In genomic region chrX:16712825-16713155, GRCh38 we compare ENCODE assay signal across 8 cellular contexts. TPM values are rescaled to one million over a fixed set of nuclear protein-coding genes. Genes with fewer than 3 reads are reported as not detected.
DNase-seq lines count a peak whose midpoint lies in the region; ATAC-seq, FAIRE-seq and TF ChIP-seq lines count a peak whose summit lies in the region.

No MANE protein-coding gene starts in this region.

- DNase-seq in colonic mucosa (no peak), mucosa of descending colon (no peak), HTR-8/SVneo (ENCODE audit: insufficient read length, low spot score) (no peak), NCI-H187 treated with DMSO at 0.1 percent for 48 hours (lab: John Stamatoyannopoulos, UW) (no peak), HT-29 (ENCODE audit: low spot score) (no peak)

- peaks cover 51 to 93% (median 73%) of the 10 kb centered on the region in 11 experiments for H3K27me3 ChIP-seq in BLaER1 treated with 17β-estradiol and CSF1 and Interleukin-3, amounts not matched to agents 10 nM and 100 nM
- no peaks in the 10 kb centered on the region for H3K27me3 ChIP-seq in HUES48 (ENCODE audit: control insufficient read depth, insufficient read depth, low read length)
- peaks cover 10% of the 10 kb centered on the region for H3K27me3 ChIP-seq in colonic mucosa

- 0 out of 22 replicates have a peak, but pooled peaks cover 0 to under 1% (median 0%) of the 10 kb centered on the region in 11 experiments for H3K36me3 ChIP-seq in BLaER1 treated with 17β-estradiol and CSF1 and Interleukin-3, amounts not matched to agents 10 nM and 100 nM
- peaks cover 15% of the 10 kb centered on the region for H3K36me3 ChIP-seq in HUES48 (ENCODE audit: control insufficient read depth, insufficient read depth, low read length)
- H3K36me3 ChIP-seq in colonic mucosa, result no peaks in the 10 kb centered on the region
- H3K36me3 ChIP-seq in mucosa of descending colon (ENCODE audit: low read depth), result no peaks in the 10 kb centered on the region

- intact Hi-C loops in colonic mucosa (cut with DNase I) (no loop called here), mucosa of descending colon (cut with DNase I, micrococcal nuclease) (no loop called here)

- H4K20me1 ChIP-seq in BLaER1 treated with 17β-estradiol and CSF1 and Interleukin-3, amounts not matched to agents 10 nM and 100 nM, result no peaks in the 10 kb centered on the region; a peak in 1 of 22 replicates

- peaks cover 0 to 10% (median 0%) of the 10 kb centered on the region in 11 experiments; a peak in 2 of 22 replicates for H3K9me3 ChIP-seq in BLaER1 treated with 17β-estradiol and CSF1 and Interleukin-3, amounts not matched to agents 10 nM and 100 nM (replicated peaks in 1 of 11)
- H3K9me3 ChIP-seq in HUES48 (ENCODE audit: control insufficient read depth, insufficient read depth, low read length) (no peaks in the 10 kb centered on the region), colonic mucosa (no peaks in the 10 kb centered on the region), mucosa of descending colon (no peaks in the 10 kb centered on the region)

- TF ChIP-seq CTCF in colonic mucosa (IDR thresholded peaks at IDR 0.05) (no peak), mucosa of descending colon (IDR thresholded peaks at IDR 0.05) (no peak)

- peak; percentile 37 for ATAC-seq in GM19455 (IDR thresholded peaks at IDR 0.05; ENCODE audit: unreplicated experiment)
- peak; percentile 50 for ATAC-seq in mucosa of descending colon

- peak overlapping the region; percentile 78 to 88 (median 83); a peak in 21 of 22 replicates for H3K9ac ChIP-seq in BLaER1 treated with 17β-estradiol and CSF1 and Interleukin-3, amounts not matched to agents 10 nM and 100 nM
- H3K9ac ChIP-seq in HUES48 (ENCODE audit: low read depth, low read length), result peak overlapping the region; percentile 93
- peak overlapping the region; percentile 75 to 85 for H3K9ac ChIP-seq in colonic mucosa (ENCODE audit: low read depth in 2 of 2, low read length in 2 of 2)

- peak overlapping the region; percentile 69 to 82 (median 76) for H3K4me2 ChIP-seq in BLaER1 treated with 17β-estradiol and CSF1 and Interleukin-3, amounts not matched to agents 10 nM and 100 nM

- H3K4me3 ChIP-seq in BLaER1 treated with 17β-estradiol and CSF1 and Interleukin-3, amounts not matched to agents 10 nM and 100 nM, result peak overlapping the region; percentile 64 to 81 (median 74)
- H3K4me3 ChIP-seq in HUES48 (ENCODE audit: low read depth, low read length) (peak overlapping the region; percentile 77), colonic mucosa (peak overlapping the region; percentile 65), mucosa of descending colon (peak overlapping the region; percentile 40)

- peak overlapping the region in 10 of 11 experiments; percentile 20 to 85 (median 79); a peak in 18 of 22 replicates for H3K27ac ChIP-seq in BLaER1 treated with 17β-estradiol and CSF1 and Interleukin-3, amounts not matched to agents 10 nM and 100 nM
- peak overlapping the region; percentile 79 for H3K27ac ChIP-seq in HUES48 (ENCODE audit: low read depth, low read length)
- H3K27ac ChIP-seq in colonic mucosa, result peak overlapping the region; percentile 77

- H3K4me1 ChIP-seq in BLaER1 treated with 17β-estradiol and CSF1 and Interleukin-3, amounts not matched to agents 10 nM and 100 nM, result peaks cover 0 to 6% (median 2%) of the 10 kb centered on the region in 10 experiments; a peak in 7 of 20 replicates
- H3K4me1 ChIP-seq in HUES48 (ENCODE audit: control insufficient read depth, insufficient read depth, low read length) (peaks cover 8% of the 10 kb centered on the region; the same call in 1 of the 2 replicates), colonic mucosa (no peaks in the 10 kb centered on the region), mucosa of descending colon (ENCODE audit: low read depth) (no peaks in the 10 kb centered on the region)

- no peak for FAIRE-seq in HTR-8/SVneo (lab: Jason Lieb, UNC)

RNA-seq across cellular contexts. Expression of gene CTPS2, which starts 0.3 kb away (rescaled TPM):
- total RNA-seq in colonic mucosa (10 to 100 TPM; 17.7 to 18.9 TPM), mucosa of descending colon (10 to 100 TPM; 15.0 to 19.0 (median 16.0) TPM)
- 6.8 and 7.5 TPM in 2 replicates for total RNA-seq in HT-29 (2014; rRNA removed; shearing (Covaris generic))

RNA-seq across cellular contexts. Expression of gene SYAP1, which starts 6.6 kb away (rescaled TPM):
- total RNA-seq in colonic mucosa (10 to 100 TPM; 45.8 to 63.5 TPM), mucosa of descending colon (10 to 100 TPM; 35.0 to 53.4 (median 46.9) TPM)
- total RNA-seq in HT-29 (2014; rRNA removed; shearing (Covaris generic)), result 32.5 and 33.5 TPM in 2 replicates
